ENCODE assay signal across 9 cellular contexts in the genomic region with DNA sequence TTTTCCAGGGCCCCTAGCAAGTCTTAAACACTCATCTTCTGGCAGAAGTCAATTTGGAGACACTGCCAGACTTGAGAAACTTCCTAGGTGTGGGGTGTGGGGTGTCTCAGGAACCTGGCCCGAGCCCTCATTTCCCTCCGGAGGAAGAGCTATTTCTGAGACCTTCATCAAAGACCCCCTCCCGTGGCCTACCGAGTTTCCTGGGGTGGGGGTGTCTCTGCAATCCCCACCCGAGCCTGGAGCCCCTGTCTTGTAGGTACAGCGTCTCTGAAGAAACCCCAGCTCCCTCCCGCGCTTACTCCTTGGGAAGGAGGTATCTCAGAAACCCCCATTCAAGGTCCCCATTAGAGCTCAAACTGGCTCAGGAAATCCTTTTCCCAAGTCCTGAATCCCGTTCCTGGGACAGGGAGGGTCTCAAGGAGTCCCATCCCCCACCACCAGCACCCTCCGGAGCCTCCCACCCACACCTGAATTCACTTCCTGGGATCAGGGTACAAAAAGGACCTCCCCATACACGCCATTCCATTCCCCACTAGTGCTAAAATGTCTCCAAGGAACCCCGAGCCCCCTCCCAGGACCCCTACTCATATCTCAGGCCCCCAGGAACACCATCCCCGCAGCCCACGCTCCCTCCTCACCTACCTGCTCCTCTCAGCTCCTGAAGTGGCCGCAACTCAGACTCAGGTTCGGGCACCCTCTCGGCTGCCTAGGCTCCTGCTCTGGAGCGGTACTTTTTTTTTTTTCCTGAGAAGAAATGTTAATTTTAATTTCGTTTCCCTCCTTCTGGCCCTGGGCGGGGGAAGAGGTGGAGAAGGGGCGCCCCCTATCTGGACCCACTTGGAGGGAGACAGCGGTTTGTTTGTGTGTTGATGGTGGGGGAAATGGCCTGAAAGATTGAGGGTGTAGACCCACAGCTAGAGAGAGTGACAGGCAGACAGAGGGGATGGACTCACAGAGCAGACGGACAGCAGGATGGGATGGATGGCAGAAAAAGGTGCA. TPM values are rescaled to one million over a fixed set of nuclear protein-coding genes. Genes with fewer than 3 reads are reported as not detected.
A peak's percentile ranks its signal among the peaks of the same experiment; 100 is the strongest.
DNase-seq lines count a peak whose midpoint lies in the region; ATAC-seq and TF ChIP-seq lines count a peak whose summit lies in the region.
"Had no signal": no experiment of that assay in that cellular context is flagged by ENCODE, and none has a peak within 500 bp of the region (broad histone marks: within the 10 kb centered on the region; RNA-seq: fewer than 3 reads in every experiment).

No MANE protein-coding gene starts in this region.

- peaks cover 40% of the 10 kb centered on the region for H3K4me1 Mint-ChIP-seq in CD4-positive, alpha-beta T cell (ENCODE audit: low read depth)
- H3K4me1 Mint-ChIP-seq in activated CD4-positive, alpha-beta memory T cell treated with anti-CD3 and anti-CD28 coated beads, Interleukin-2, amount 10 ng/mL, durations not matched to agents 7 days and 5 days = peaks cover 44% of the 10 kb centered on the region
- peaks cover 7% of the 10 kb centered on the region for H3K4me1 Mint-ChIP-seq in type B pancreatic cell (ENCODE audit: unreplicated experiment)

- no peaks in the 10 kb centered on the region for H3K27me3 ChIP-seq in CD4-positive, alpha-beta T cell (ENCODE audit: control insufficient read depth, insufficient read depth, low read length)
- no peaks in the 10 kb centered on the region for H3K27me3 ChIP-seq in foreskin keratinocyte

- peak; percentile 45 for ATAC-seq in CD4-positive, alpha-beta T cell (ENCODE audit: poor library complexity)
- peak; percentile 71 for ATAC-seq in HG03066 (IDR thresholded peaks at IDR 0.05; ENCODE audit: low read depth, unreplicated experiment)
- ATAC-seq in foreskin keratinocyte = no peak

- H3K9me3 Mint-ChIP-seq in CD4-positive, alpha-beta T cell = no peaks in the 10 kb centered on the region
- H3K9me3 Mint-ChIP-seq in activated CD4-positive, alpha-beta memory T cell treated with anti-CD3 and anti-CD28 coated beads, Interleukin-2, amount 10 ng/mL, durations not matched to agents 7 days and 5 days = no peaks in the 10 kb centered on the region
- no peaks in the 10 kb centered on the region for H3K9me3 Mint-ChIP-seq in type B pancreatic cell

- intact Hi-C loops in CD4-positive, alpha-beta T cell (cut with DNase I, micrococcal nuclease) = loop anchor here in 1 of 2 experiments (5.0 kb wide), 1 partner anchor 387 kb away; no protein-coding TSS in a partner anchor

- CTCF ChIA-PET in CD4-positive, alpha-beta T cell (lab: Charles Lee) = interaction anchor here (0.7 to 1.6 kb wide), 3 partner anchors 71 to 668 kb away, joined by 3 to 6 read pairs (median 4); partner anchors contain the start of gene TBC1D25
- CTCF ChIA-PET in activated CD4-positive, alpha-beta memory T cell treated with anti-CD3 and anti-CD28 coated beads, Interleukin-2, amount 10 ng/mL, durations not matched to agents 7 days and 5 days (lab: Charles Lee) = interaction anchor here (1.2 to 3.6 kb wide), 3 partner anchors 37 to 71 kb away, joined by 3 to 17 read pairs (median 3); partner anchors contain the start of genes PORCN and TBC1D25

- H3K27me3 Mint-ChIP-seq in CD4-positive, alpha-beta T cell = no peaks in the 10 kb centered on the region
- H3K27me3 Mint-ChIP-seq in activated CD4-positive, alpha-beta memory T cell treated with anti-CD3 and anti-CD28 coated beads, Interleukin-2, amount 10 ng/mL, durations not matched to agents 7 days and 5 days = no peaks in the 10 kb centered on the region
- peaks cover 16% of the 10 kb centered on the region for H3K27me3 Mint-ChIP-seq in type B pancreatic cell

- H3K9me3 ChIP-seq in CD4-positive, alpha-beta T cell (ENCODE audit: control insufficient read depth, low read length) = no peaks in the 10 kb centered on the region

- peak overlapping the region; percentile 75 for H3K27ac Mint-ChIP-seq in CD4-positive, alpha-beta T cell
- H3K27ac Mint-ChIP-seq in activated CD4-positive, alpha-beta memory T cell treated with anti-CD3 and anti-CD28 coated beads, Interleukin-2, amount 10 ng/mL, durations not matched to agents 7 days and 5 days = peak overlapping the region; percentile 90
- no peak overlapping the region for H3K27ac Mint-ChIP-seq in type B pancreatic cell

- POLR2A ChIA-PET in CD4-positive, alpha-beta T cell (lab: Charles Lee) = interaction anchor here (0.7 to 3.0 kb wide), 4 partner anchors 11 to 386 kb away, joined by 3 to 11 read pairs (median 7); partner anchors contain the start of genes RBM3 and TBC1D25
- POLR2A ChIA-PET in activated CD4-positive, alpha-beta memory T cell treated with anti-CD3 and anti-CD28 coated beads, Interleukin-2, amount 10 ng/mL, durations not matched to agents 7 days and 5 days (lab: Charles Lee) = interaction anchor here (0.9 to 3.9 kb wide), 5 partner anchors 10 to 268 kb away, joined by 3 to 20 read pairs (median 8); partner anchors contain the start of genes EBP, RBM3 and TBC1D25

- peak in 6 of 10 experiments; percentile 21 to 43 (median 34) for DNase-seq in CD4-positive, alpha-beta T cell
- DNase-seq in activated CD4-positive, alpha-beta memory T cell treated with anti-CD3 and anti-CD28 coated beads, Interleukin-2, amount 10 ng/mL, durations not matched to agents 7 days and 5 days = peak; percentile 52
- DNase-seq in foreskin keratinocyte = no peak
- peak; percentile 17 for DNase-seq in stimulated activated CD8-positive, alpha-beta memory T cell treated with anti-CD3 and anti-CD28 coated beads, Interleukin-12 subunit alpha, Interleukin-12 subunit beta, amount 100 ng/mL, for 4 hours (ENCODE audit: low read depth)
- DNase-seq in NCI-H2107 treated with DMSO at 0.1 percent for 48 hours (lab: John Stamatoyannopoulos, UW; ENCODE audit: unreplicated experiment) = no peak
- no peak for DNase-seq in NCI-H345 treated with DMSO at 0.1 percent for 48 hours (lab: John Stamatoyannopoulos, UW; ENCODE audit: unreplicated experiment)
- no peak for DNase-seq in type B pancreatic cell (ENCODE audit: extremely low spot score, unreplicated experiment)

- TF ChIP-seq CTCF in CD4-positive, alpha-beta T cell (IDR thresholded peaks at IDR 0.05) = peak; percentile 33
- peak; percentile 53 for TF ChIP-seq CTCF in foreskin keratinocyte (conservative IDR thresholded peaks at IDR 0.05)
- TF ChIP-seq CTCF in type B pancreatic cell (conservative IDR thresholded peaks at IDR 0.05) = no peak

- H3K27ac ChIP-seq in CD4-positive, alpha-beta T cell (ENCODE audit: low read depth, low read length) = no peak overlapping the region
- H3K27ac ChIP-seq in foreskin keratinocyte = peak overlapping the region; percentile 66

- H3K4me1 ChIP-seq in foreskin keratinocyte = no peaks in the 10 kb centered on the region

- H3K4me3 Mint-ChIP-seq in CD4-positive, alpha-beta T cell = peak overlapping the region; percentile 94
- peak overlapping the region; percentile 96 for H3K4me3 Mint-ChIP-seq in activated CD4-positive, alpha-beta memory T cell treated with anti-CD3 and anti-CD28 coated beads, Interleukin-2, amount 10 ng/mL, durations not matched to agents 7 days and 5 days
- no peak overlapping the region for H3K4me3 Mint-ChIP-seq in type B pancreatic cell

- peaks cover 15% of the 10 kb centered on the region for H3K36me3 Mint-ChIP-seq in CD4-positive, alpha-beta T cell (ENCODE audit: low read depth)
- peaks cover 34% of the 10 kb centered on the region for H3K36me3 Mint-ChIP-seq in activated CD4-positive, alpha-beta memory T cell treated with anti-CD3 and anti-CD28 coated beads, Interleukin-2, amount 10 ng/mL, durations not matched to agents 7 days and 5 days (ENCODE audit: low read depth)
- no peaks in the 10 kb centered on the region for H3K36me3 Mint-ChIP-seq in type B pancreatic cell

RNA-seq across cellular contexts. Expression of gene SLC38A5, which starts 1.1 kb away (rescaled TPM):
- total RNA-seq in CD4-positive, alpha-beta T cell = 1 to 10 TPM; 7.0 to 8.3 TPM
- 10 to 100 TPM; 76.4 to 82.4 TPM for total RNA-seq in activated CD4-positive, alpha-beta memory T cell treated with anti-CD3 and anti-CD28 coated beads, Interleukin-2, amount 10 ng/mL, durations not matched to agents 7 days and 5 days
- total RNA-seq in foreskin keratinocyte = 170 and 252 TPM in 2 replicates
- 216 and 317 TPM in 2 replicates for polyA plus RNA-seq in foreskin keratinocyte
- total RNA-seq in type B pancreatic cell (ENCODE audit: low replicate concordance) = 1.8 and 4.6 TPM in 2 replicates

RNA-seq across cellular contexts. Expression of gene FTSJ1, which starts 7.0 kb away (rescaled TPM):
- 10 to 100 TPM; 60.0 to 61.0 TPM for total RNA-seq in CD4-positive, alpha-beta T cell
- 10 to 100 TPM; 57.6 to 60.1 TPM for total RNA-seq in activated CD4-positive, alpha-beta memory T cell treated with anti-CD3 and anti-CD28 coated beads, Interleukin-2, amount 10 ng/mL, durations not matched to agents 7 days and 5 days
- total RNA-seq in foreskin keratinocyte (110 and 160 TPM in 2 replicates), type B pancreatic cell (ENCODE audit: low replicate concordance) (35.3 and 46.4 TPM in 2 replicates)
- polyA plus RNA-seq in foreskin keratinocyte = 95.0 and 134 TPM in 2 replicates

RNA-seq across cellular contexts. Expression of gene PORCN, which starts 39.8 kb away (rescaled TPM):
- 10 to 100 TPM; 12.0 to 14.1 TPM for total RNA-seq in CD4-positive, alpha-beta T cell
- 10 to 100 TPM; 26.1 to 29.2 TPM for total RNA-seq in activated CD4-positive, alpha-beta memory T cell treated with anti-CD3 and anti-CD28 coated beads, Interleukin-2, amount 10 ng/mL, durations not matched to agents 7 days and 5 days
- total RNA-seq in foreskin keratinocyte (30.6 and 60.1 TPM in 2 replicates), type B pancreatic cell (ENCODE audit: low replicate concordance) (3.6 and 10.0 TPM in 2 replicates)
- 34.1 and 60.6 TPM in 2 replicates for polyA plus RNA-seq in foreskin keratinocyte

RNA-seq across cellular contexts. Expression of gene EBP, which starts 52.6 kb away (rescaled TPM):
- 10 to 100 TPM; 38.1 to 41.1 TPM for total RNA-seq in CD4-positive, alpha-beta T cell
- 100 to 1,000 TPM; 446 to 461 TPM for total RNA-seq in activated CD4-positive, alpha-beta memory T cell treated with anti-CD3 and anti-CD28 coated beads, Interleukin-2, amount 10 ng/mL, durations not matched to agents 7 days and 5 days
- 440 and 479 TPM in 2 replicates for total RNA-seq in foreskin keratinocyte
- 558 and 569 TPM in 2 replicates for polyA plus RNA-seq in foreskin keratinocyte
- total RNA-seq in type B pancreatic cell (ENCODE audit: low replicate concordance) = 79.8 and 95.9 TPM in 2 replicates

RNA-seq across cellular contexts. Expression of gene SSX4B, which starts 57.2 kb away (rescaled TPM):
- not detected for total RNA-seq in CD4-positive, alpha-beta T cell
- not detected for total RNA-seq in activated CD4-positive, alpha-beta memory T cell treated with anti-CD3 and anti-CD28 coated beads, Interleukin-2, amount 10 ng/mL, durations not matched to agents 7 days and 5 days
- not detected in 2 replicates for total RNA-seq in foreskin keratinocyte
- polyA plus RNA-seq in foreskin keratinocyte = not detected in 2 replicates
- total RNA-seq in type B pancreatic cell (ENCODE audit: low replicate concordance) = not detected in 2 replicates
- total RNA-seq: glomerular endothelial cell had no signal

Comparison
In these comparisons a context has a peak if more than half of its experiments do, and no peak if none do; other contexts are left out.
1. DNase-seq: peak in CD4-positive, alpha-beta T cell (6 of 10), activated CD4-positive, alpha-beta memory T cell treated with anti-CD3 and anti-CD28 coated beads, Interleukin-2, amount 10 ng/mL, durations not matched to agents 7 days and 5 days (single experiment) and stimulated activated CD8-positive, alpha-beta memory T cell treated with anti-CD3 and anti-CD28 coated beads, Interleukin-12 subunit alpha, Interleukin-12 subunit beta, amount 100 ng/mL, for 4 hours (single experiment); none in foreskin keratinocyte (0 of 2), NCI-H2107 treated with DMSO at 0.1 percent for 48 hours (single experiment), NCI-H345 treated with DMSO at 0.1 percent for 48 hours (single experiment) and type B pancreatic cell (single experiment).
2. RNA of gene SLC38A5, which starts 1.1 kb away (total RNA-seq): 170 to 252 TPM in foreskin keratinocyte and 76.4 to 82.4 TPM in activated CD4-positive, alpha-beta memory T cell treated with anti-CD3 and anti-CD28 coated beads, Interleukin-2, amount 10 ng/mL, durations not matched to agents 7 days and 5 days; 7.0 to 8.3 TPM in CD4-positive, alpha-beta T cell and 1.8 to 4.6 TPM in type B pancreatic cell; every median in the first group is over 4 times any median in the second.